In the genomic region with DNA sequence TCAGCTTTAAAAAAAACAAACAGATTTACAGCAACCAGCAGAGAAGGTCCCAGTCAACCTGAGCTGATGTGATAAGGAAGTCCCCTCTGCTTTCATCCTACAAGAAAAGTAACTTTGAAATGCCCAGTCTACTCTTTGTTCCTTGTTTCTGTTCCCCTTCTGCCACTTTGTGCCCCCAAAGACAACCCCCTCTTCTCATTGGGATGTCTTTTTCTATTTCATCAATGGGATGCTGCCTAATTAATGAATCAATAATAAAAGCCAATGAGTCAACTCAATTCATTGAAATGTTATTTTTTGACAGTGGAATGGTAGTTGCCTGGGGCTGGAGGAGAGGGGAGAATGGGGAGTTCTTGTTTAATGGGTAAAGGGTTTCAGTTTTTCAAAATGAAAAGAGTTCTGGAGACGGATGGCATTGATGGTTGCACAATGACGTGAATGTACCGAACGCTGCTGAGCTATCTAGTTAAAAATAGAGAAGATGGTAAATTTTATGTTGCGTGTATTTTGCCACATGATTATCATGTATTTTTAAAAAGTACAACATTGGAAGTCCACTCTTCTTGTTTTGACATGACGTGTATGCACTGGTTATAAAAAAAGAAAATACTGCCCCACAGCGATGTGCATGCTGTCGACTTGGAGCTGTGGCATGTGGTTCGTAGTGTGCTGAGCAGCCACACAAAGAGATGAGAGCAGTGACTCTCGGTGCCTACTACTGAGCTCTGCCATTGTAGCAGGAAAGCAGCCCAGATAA, we compare ENCODE assay signal across 10 cellular contexts. TPM values are rescaled to one million over a fixed set of nuclear protein-coding genes. Genes with fewer than 3 reads are reported as not detected.
DNase-seq lines count a peak whose midpoint lies in the region; ATAC-seq and TF ChIP-seq lines count a peak whose summit lies in the region.
"Had no signal": no experiment of that assay in that cellular context is flagged by ENCODE, and none has a peak within 500 bp of the region (broad histone marks: within the 10 kb centered on the region; RNA-seq: fewer than 3 reads in every experiment).

No MANE protein-coding gene starts in this region.

- no peaks in the 10 kb centered on the region for H3K36me3 ChIP-seq in upper lobe of right lung

- no peak overlapping the region for H3K27ac ChIP-seq in upper lobe of right lung

- DNase-seq in SIG-M5 treated with dmso at 0.1 percent for 504 hours (lab: John Stamatoyannopoulos, UW; ENCODE audit: unreplicated experiment) (peak; percentile 89), upper lobe of right lung (no peak), NCI-H748 (lab: John Stamatoyannopoulos, UW; ENCODE audit: unreplicated experiment) (no peak), AG08395 (ENCODE audit: low spot score) (no peak)
- DNase-seq: stimulated activated CD4-positive, alpha-beta T cell treated with anti-CD3 and anti-CD28 coated beads, Interleukin-4, amount 100 ng/mL, for 24 hours had no signal

- H3K4me3 ChIP-seq in upper lobe of right lung: no peak overlapping the region

- TF ChIP-seq CTCF in upper lobe of right lung (IDR thresholded peaks at IDR 0.05): no peak

- H3K9me3 ChIP-seq in upper lobe of right lung: no peaks in the 10 kb centered on the region

- TF ChIP-seq POLR2A in GM19193 (IDR thresholded peaks at IDR 0.05; ENCODE audit: extremely low read depth, insufficient read depth, insufficient read length): peak; percentile 36

- H3K27me3 ChIP-seq in upper lobe of right lung: no peaks in the 10 kb centered on the region

- intact Hi-C loops in upper lobe of right lung (cut with DNase I): no loop called here

- H3K4me1 ChIP-seq in upper lobe of right lung: no peaks in the 10 kb centered on the region

- ATAC-seq in HG03045 (IDR thresholded peaks at IDR 0.05; ENCODE audit: unreplicated experiment) (peak; percentile 44), upper lobe of right lung (peak; percentile 23), HG03196 (IDR thresholded peaks at IDR 0.05; ENCODE audit: unreplicated experiment) (no peak)
- ATAC-seq: activated naive CD4-positive, alpha-beta T cell treated with anti-CD3 and anti-CD28 coated beads, Interleukin-2, amount 50 U/mL, for 72 hours; esophagus mucosa had no signal

RNA-seq across cellular contexts. Expression of a gene that starts 22.4 kb away (rescaled TPM):
- total RNA-seq in upper lobe of right lung: 20.0 TPM
